In genomic region chr19:12723643-12724426, GRCh38 we compare ENCODE assay signal across 1 cellular context.
TF ChIP-seq lines count a peak whose summit lies in the region.

Gene TNPO2, minus strand, starts transcription at chr19:12723932. Its CDS starts 2,955 bp downstream, at chr19:12720977.

TF ChIP-seq in HEK293, 187 proteins besides CTCF, POLR2A, EP300 and RAD21 (continued from another document):
- TF ChIP-seq ZBTB26 (tag by site-specific recombination; optimal IDR thresholded peaks at IDR 0.05) (peak; percentile 35), ZNF211 (tag by site-specific recombination; IDR thresholded peaks at IDR 0.05; ENCODE audit: low read depth) (no peak), SP7 (tag by site-specific recombination; IDR thresholded peaks at IDR 0.05) (peak; percentile 20; the same call in 1 of the 2 replicates), ZBTB44 (tag by site-specific recombination; IDR thresholded peaks at IDR 0.05) (no peak), ZSCAN30 (tag by site-specific recombination; IDR thresholded peaks at IDR 0.05) (peak; percentile 50), YY1 (tag by site-specific recombination; IDR thresholded peaks at IDR 0.05) (no peak), ZBTB10 (tag by site-specific recombination; IDR thresholded peaks at IDR 0.05) (peak; percentile 87), KLF17 (tag by site-specific recombination; IDR thresholded peaks at IDR 0.05) (0 out of 2 replicates have a peak, but pooled peaks have one; percentile 33), ZBTB48 (tag by site-specific recombination; IDR thresholded peaks at IDR 0.05) (0 out of 2 replicates have a peak, but pooled peaks have one; percentile 19), ZNF341 (tag by site-specific recombination; IDR thresholded peaks at IDR 0.05; ENCODE audit: low read depth) (peak; percentile 62; the same call in 1 of the 2 replicates), KLF8 (tag by site-specific recombination; IDR thresholded peaks at IDR 0.05) (0 out of 2 replicates have a peak, but pooled peaks have one; percentile 11), ZNF600 (tag by site-specific recombination; IDR thresholded peaks at IDR 0.05) (0 out of 2 replicates have a peak, but pooled peaks have one; percentile 53), SP3 (tag by site-specific recombination; IDR thresholded peaks at IDR 0.05) (peak; percentile 49; the same call in 1 of the 2 replicates), PRDM10 (tag by site-specific recombination; IDR thresholded peaks at IDR 0.05) (peak; percentile 81), HOXA7 (CRISPR knock-in tag; IDR thresholded peaks at IDR 0.05; ENCODE audit: borderline replicate concordance) (no peak), ZXDB (tag by site-specific recombination; IDR thresholded peaks at IDR 0.05) (peak; percentile 50; the same call in 1 of the 2 replicates), ZBTB17 (tag by site-specific recombination; IDR thresholded peaks at IDR 0.05) (peak; percentile 54), PATZ1 (tag by site-specific recombination; IDR thresholded peaks at IDR 0.05) (peak; percentile 36; the same call in 1 of the 2 replicates), FEZF1 (tag by site-specific recombination; IDR thresholded peaks at IDR 0.05) (peak; percentile 9; the same call in 1 of the 2 replicates), KLF7 (tag by site-specific recombination; IDR thresholded peaks at IDR 0.05; ENCODE audit: borderline replicate concordance) (no peak), ZNF324 (tag by site-specific recombination; IDR thresholded peaks at IDR 0.05) (0 out of 2 replicates have a peak, but pooled peaks have one; percentile 45), IKZF3 (tag by site-specific recombination; IDR thresholded peaks at IDR 0.05) (peak; percentile 26; the same call in 1 of the 2 replicates), ZNF488 (tag by site-specific recombination; IDR thresholded peaks at IDR 0.05) (no peak), ZNF18 (tag by site-specific recombination; IDR thresholded peaks at IDR 0.05) (no peak), ZNF335 (tag by site-specific recombination; conservative IDR thresholded peaks at IDR 0.05) (peak; percentile 92)
